Comparison of ENCODE assay signal across 16 cellular contexts in the genomic region with DNA sequence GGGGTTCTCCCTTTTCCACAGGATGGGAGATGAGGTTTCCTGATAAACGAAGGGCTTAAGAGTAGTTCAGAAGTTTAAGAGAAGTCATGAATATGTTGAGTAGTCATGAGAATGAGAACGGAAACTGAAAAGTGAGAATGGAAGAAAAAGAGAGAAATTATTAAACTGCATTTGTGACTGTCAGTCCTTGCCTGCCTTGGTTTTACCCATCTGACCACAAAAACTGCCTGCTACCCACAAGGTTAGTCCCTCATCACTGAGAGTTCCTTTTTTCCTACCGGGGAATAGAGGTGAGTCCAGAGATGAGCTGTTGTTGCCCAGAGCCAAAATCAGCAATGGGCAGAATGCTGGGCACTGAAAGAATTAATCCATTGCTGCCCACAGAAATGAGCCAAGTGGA.
DNase-seq lines count a peak whose midpoint lies in the region; ATAC-seq and TF ChIP-seq lines count a peak whose summit lies in the region.
"Had no signal": no experiment of that assay in that cellular context is flagged by ENCODE, and none has a peak within 500 bp of the region (broad histone marks: within the 10 kb centered on the region; RNA-seq: fewer than 3 reads in every experiment).

No MANE protein-coding gene starts in this region.

- CTCF ChIA-PET in WTC11 (lab: Charles Lee): no interaction called here

- no peak for TF ChIP-seq CTCF in WTC11 (IDR thresholded peaks at IDR 0.05)
- no peak for TF ChIP-seq CTCF in left lung (IDR thresholded peaks at IDR 0.05)
- no peak for TF ChIP-seq CTCF in hepatocyte (IDR thresholded peaks at IDR 0.05; ENCODE audit: poor library complexity)

- H3K4me3 ChIP-seq in left lung (no peak overlapping the region), hepatocyte (no peak overlapping the region)
- H3K4me3 ChIP-seq: K562 had no signal

- intact Hi-C loops in left lung (cut with DNase I): no loop called here

- no peak overlapping the region for H3K4me3 Mint-ChIP-seq in WTC11
- H3K4me3 Mint-ChIP-seq: activated T-cell treated with anti-CD3 and anti-CD28 coated beads, Interleukin-2, amount 50 U/mL, for 24 hours; CD4-positive, CD25-positive, alpha-beta regulatory T cell; T-helper 1 cell treated with Interleukin-12 subunit alpha and Interleukin-12 subunit beta and Interleukin-4 antibody, amounts not matched to agents 30 μg/mL and 1 μg/mL, for 36 hours had no signal

- H3K36me3 Mint-ChIP-seq in WTC11: no peaks in the 10 kb centered on the region
- H3K36me3 Mint-ChIP-seq: CD4-positive, CD25-positive, alpha-beta regulatory T cell had no signal

- H3K9me3 Mint-ChIP-seq in WTC11: no peaks in the 10 kb centered on the region
- H3K9me3 Mint-ChIP-seq: activated T-cell treated with anti-CD3 and anti-CD28 coated beads, Interleukin-2, amount 50 U/mL, for 24 hours; T-helper 1 cell treated with Interleukin-12 subunit alpha and Interleukin-12 subunit beta and Interleukin-4 antibody, amounts not matched to agents 30 μg/mL and 1 μg/mL, for 36 hours had no signal

- H3K27ac ChIP-seq in left lung (no peak overlapping the region), hepatocyte (no peak overlapping the region)
- H3K27ac ChIP-seq: parathyroid adenoma had no signal

- no peak overlapping the region for H3K27ac Mint-ChIP-seq in WTC11
- H3K27ac Mint-ChIP-seq: activated T-cell treated with anti-CD3 and anti-CD28 coated beads, Interleukin-2, amount 50 U/mL, for 24 hours; CD4-positive, CD25-positive, alpha-beta regulatory T cell; T-helper 1 cell treated with Interleukin-12 subunit alpha and Interleukin-12 subunit beta and Interleukin-4 antibody, amounts not matched to agents 30 μg/mL and 1 μg/mL, for 36 hours had no signal

- H3K79me2 ChIP-seq in hepatocyte: no peaks in the 10 kb centered on the region
- H3K79me2 ChIP-seq: parathyroid adenoma had no signal

- H3K4me1 Mint-ChIP-seq in WTC11: peaks cover 2% of the 10 kb centered on the region
- H3K4me1 Mint-ChIP-seq: CD4-positive, CD25-positive, alpha-beta regulatory T cell had no signal

- H2AFZ ChIP-seq in hepatocyte: no peak overlapping the region
- H2AFZ ChIP-seq: parathyroid adenoma had no signal

- DNase-seq in WTC11 (ENCODE audit: low spot score): no peak
- no peak for DNase-seq in left lung
- DNase-seq in D341Med (ENCODE audit: low spot score): no peak
- no peak for DNase-seq in hepatocyte (ENCODE audit: low spot score)
- DNase-seq: activated T-cell treated with anti-CD3 and anti-CD28 coated beads, Interleukin-2, amount 50 U/mL, for 24 hours; CD4-positive, CD25-positive, alpha-beta regulatory T cell; left cardiac atrium; NCI-H69; trophoblast cell had no signal

- 92% methylated on average over 3 of the region's 3 CpGs for WGBS in hepatocyte (ENCODE audit: low lambda C conversion rate, missing lambda C conversion rate)

- no peak overlapping the region for H3K4me2 ChIP-seq in hepatocyte

- H3K9me3 ChIP-seq in left lung: no peaks in the 10 kb centered on the region
- no peaks in the 10 kb centered on the region for H3K9me3 ChIP-seq in hepatocyte (ENCODE audit: low read depth)

- H3K27me3 Mint-ChIP-seq in WTC11 (ENCODE audit: low read depth): no peaks in the 10 kb centered on the region
- H3K27me3 Mint-ChIP-seq: CD4-positive, CD25-positive, alpha-beta regulatory T cell had no signal

- H3K4me1 ChIP-seq in left lung: peaks cover 0 to 7% of the 10 kb centered on the region in 2 donors
- H3K4me1 ChIP-seq in hepatocyte (ENCODE audit: insufficient read depth): peaks cover 7% of the 10 kb centered on the region
- H3K4me1 ChIP-seq: parathyroid adenoma had no signal

- H3K9me2 ChIP-seq in hepatocyte (replicated peaks; ENCODE audit: insufficient read depth): no peaks in the 10 kb centered on the region

- POLR2A ChIA-PET in WTC11 (lab: Charles Lee): no interaction called here

- no peaks in the 10 kb centered on the region for H3K36me3 ChIP-seq in left lung
- H3K36me3 ChIP-seq in hepatocyte (replicated peaks; ENCODE audit: insufficient read depth, low read depth): no peaks in the 10 kb centered on the region

- ATAC-seq in GM18499 (IDR thresholded peaks at IDR 0.05; ENCODE audit: insufficient read depth, unreplicated experiment) (peak; percentile 84), GM19438 (IDR thresholded peaks at IDR 0.05; ENCODE audit: low read depth, unreplicated experiment) (peak; percentile 92), HG02884 (IDR thresholded peaks at IDR 0.05; ENCODE audit: unreplicated experiment) (peak; percentile 96), HG03571 (IDR thresholded peaks at IDR 0.05; ENCODE audit: unreplicated experiment) (peak; percentile 83), WTC11 (no peak), left lung (no peak)
- ATAC-seq: K562, left cardiac atrium had no signal

- H3K27me3 ChIP-seq in left lung (no peaks in the 10 kb centered on the region), hepatocyte (no peaks in the 10 kb centered on the region)

- no peaks in the 10 kb centered on the region for H4K20me1 ChIP-seq in hepatocyte (ENCODE audit: insufficient read depth, poor library complexity, severe bottlenecking)

TF ChIP-seq in WTC11, 78 proteins besides CTCF, POLR2A, EP300 and RAD21 (continues in another document):
- TF ChIP-seq FOXJ3 (CRISPR knock-in tag; IDR thresholded peaks at IDR 0.05; ENCODE audit: borderline replicate concordance): no peak
- no peak for TF ChIP-seq ATF1 (CRISPR knock-in tag; IDR thresholded peaks at IDR 0.05)
- TF ChIP-seq NR2C2 (CRISPR knock-in tag; IDR thresholded peaks at IDR 0.05): no peak
- no peak for TF ChIP-seq TP53 (CRISPR knock-in tag; IDR thresholded peaks at IDR 0.05)
- TF ChIP-seq ZNF423 (CRISPR knock-in tag; IDR thresholded peaks at IDR 0.05): no peak
- no peak for TF ChIP-seq EMX1 (CRISPR knock-in tag; IDR thresholded peaks at IDR 0.05)
- no peak for TF ChIP-seq MLX (CRISPR knock-in tag; IDR thresholded peaks at IDR 0.05)
- TF ChIP-seq, protein P1, sequence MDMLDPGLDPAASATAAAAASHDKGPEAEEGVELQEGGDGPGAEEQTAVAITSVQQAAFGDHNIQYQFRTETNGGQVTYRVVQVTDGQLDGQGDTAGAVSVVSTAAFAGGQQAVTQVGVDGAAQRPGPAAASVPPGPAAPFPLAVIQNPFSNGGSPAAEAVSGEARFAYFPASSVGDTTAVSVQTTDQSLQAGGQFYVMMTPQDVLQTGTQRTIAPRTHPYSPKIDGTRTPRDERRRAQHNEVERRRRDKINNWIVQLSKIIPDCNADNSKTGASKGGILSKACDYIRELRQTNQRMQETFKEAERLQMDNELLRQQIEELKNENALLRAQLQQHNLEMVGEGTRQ (CRISPR knock-in tag; IDR thresholded peaks at IDR 0.05): no peak
- no peak for TF ChIP-seq NFYB (CRISPR knock-in tag; conservative IDR thresholded peaks at IDR 0.05; ENCODE audit: low read depth)
- TF ChIP-seq, protein P2, sequence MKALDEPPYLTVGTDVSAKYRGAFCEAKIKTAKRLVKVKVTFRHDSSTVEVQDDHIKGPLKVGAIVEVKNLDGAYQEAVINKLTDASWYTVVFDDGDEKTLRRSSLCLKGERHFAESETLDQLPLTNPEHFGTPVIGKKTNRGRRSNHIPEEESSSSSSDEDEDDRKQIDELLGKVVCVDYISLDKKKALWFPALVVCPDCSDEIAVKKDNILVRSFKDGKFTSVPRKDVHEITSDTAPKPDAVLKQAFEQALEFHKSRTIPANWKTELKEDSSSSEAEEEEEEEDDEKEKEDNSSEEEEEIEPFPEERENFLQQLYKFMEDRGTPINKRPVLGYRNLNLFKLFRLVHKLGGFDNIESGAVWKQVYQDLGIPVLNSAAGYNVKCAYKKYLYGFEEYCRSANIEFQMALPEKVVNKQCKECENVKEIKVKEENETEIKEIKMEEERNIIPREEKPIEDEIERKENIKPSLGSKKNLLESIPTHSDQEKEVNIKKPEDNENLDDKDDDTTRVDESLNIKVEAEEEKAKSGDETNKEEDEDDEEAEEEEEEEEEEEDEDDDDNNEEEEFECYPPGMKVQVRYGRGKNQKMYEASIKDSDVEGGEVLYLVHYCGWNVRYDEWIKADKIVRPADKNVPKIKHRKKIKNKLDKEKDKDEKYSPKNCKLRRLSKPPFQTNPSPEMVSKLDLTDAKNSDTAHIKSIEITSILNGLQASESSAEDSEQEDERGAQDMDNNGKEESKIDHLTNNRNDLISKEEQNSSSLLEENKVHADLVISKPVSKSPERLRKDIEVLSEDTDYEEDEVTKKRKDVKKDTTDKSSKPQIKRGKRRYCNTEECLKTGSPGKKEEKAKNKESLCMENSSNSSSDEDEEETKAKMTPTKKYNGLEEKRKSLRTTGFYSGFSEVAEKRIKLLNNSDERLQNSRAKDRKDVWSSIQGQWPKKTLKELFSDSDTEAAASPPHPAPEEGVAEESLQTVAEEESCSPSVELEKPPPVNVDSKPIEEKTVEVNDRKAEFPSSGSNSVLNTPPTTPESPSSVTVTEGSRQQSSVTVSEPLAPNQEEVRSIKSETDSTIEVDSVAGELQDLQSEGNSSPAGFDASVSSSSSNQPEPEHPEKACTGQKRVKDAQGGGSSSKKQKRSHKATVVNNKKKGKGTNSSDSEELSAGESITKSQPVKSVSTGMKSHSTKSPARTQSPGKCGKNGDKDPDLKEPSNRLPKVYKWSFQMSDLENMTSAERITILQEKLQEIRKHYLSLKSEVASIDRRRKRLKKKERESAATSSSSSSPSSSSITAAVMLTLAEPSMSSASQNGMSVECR (CRISPR knock-in tag; IDR thresholded peaks at IDR 0.05; ENCODE audit: borderline replicate concordance): no peak
- TF ChIP-seq, protein P3, sequence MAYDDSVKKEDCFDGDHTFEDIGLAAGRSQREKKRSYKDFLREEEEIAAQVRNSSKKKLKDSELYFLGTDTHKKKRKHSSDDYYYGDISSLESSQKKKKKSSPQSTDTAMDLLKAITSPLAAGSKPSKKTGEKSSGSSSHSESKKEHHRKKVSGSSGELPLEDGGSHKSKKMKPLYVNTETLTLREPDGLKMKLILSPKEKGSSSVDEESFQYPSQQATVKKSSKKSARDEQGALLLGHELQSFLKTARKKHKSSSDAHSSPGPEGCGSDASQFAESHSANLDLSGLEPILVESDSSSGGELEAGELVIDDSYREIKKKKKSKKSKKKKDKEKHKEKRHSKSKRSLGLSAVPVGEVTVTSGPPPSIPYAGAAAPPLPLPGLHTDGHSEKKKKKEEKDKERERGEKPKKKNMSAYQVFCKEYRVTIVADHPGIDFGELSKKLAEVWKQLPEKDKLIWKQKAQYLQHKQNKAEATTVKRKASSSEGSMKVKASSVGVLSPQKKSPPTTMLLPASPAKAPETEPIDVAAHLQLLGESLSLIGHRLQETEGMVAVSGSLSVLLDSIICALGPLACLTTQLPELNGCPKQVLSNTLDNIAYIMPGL (CRISPR knock-in tag; IDR thresholded peaks at IDR 0.05): no peak
- TF ChIP-seq MYBL2 (CRISPR knock-in tag; IDR thresholded peaks at IDR 0.05): no peak
- no peak for TF ChIP-seq JUN (CRISPR knock-in tag; IDR thresholded peaks at IDR 0.05)

Comparison
In these comparisons a context has a peak if more than half of its experiments do, and no peak if none do; other contexts are left out.
1. ATAC-seq: peak in GM18499 (single experiment), GM19438 (single experiment), HG02884 (single experiment) and HG03571 (single experiment); none in WTC11 (single experiment) and left lung (single experiment).